Comparison of ENCODE assay signal across 1 cellular context in genomic region chr21:44516342-44516741, GRCh38.
TF ChIP-seq lines count a peak whose summit lies in the region.

No MANE protein-coding gene starts in this region.

TF ChIP-seq in H1, 55 proteins besides CTCF, POLR2A, EP300 and RAD21:
- TF ChIP-seq JUND (IDR thresholded peaks at IDR 0.05; ENCODE audit: low read length) (no peak), CREB1 (IDR thresholded peaks at IDR 0.05) (no peak), SIRT6 (IDR thresholded peaks at IDR 0.05; ENCODE audit: low read length) (no peak), NRF1 (IDR thresholded peaks at IDR 0.05; ENCODE audit: low read depth, low read length) (no peak), SP2 (IDR thresholded peaks at IDR 0.05; ENCODE audit: low read length) (no peak), KDM1A (IDR thresholded peaks at IDR 0.05; ENCODE audit: borderline replicate concordance, low read length) (no peak), EZH2 (IDR thresholded peaks at IDR 0.05; ENCODE audit: low read depth, low read length, severe bottlenecking) (no peak), BRCA1 (IDR thresholded peaks at IDR 0.05; ENCODE audit: low read depth, low read length) (no peak), RBBP5 (IDR thresholded peaks at IDR 0.05; ENCODE audit: borderline replicate concordance, low read depth, low read length) (no peak), KDM4A (IDR thresholded peaks at IDR 0.05; ENCODE audit: low read depth, low read length, severe bottlenecking) (no peak), KDM5A (IDR thresholded peaks at IDR 0.05; ENCODE audit: low read length) (no peak), TAF1 (IDR thresholded peaks at IDR 0.05; ENCODE audit: low read depth, low read length) (no peak), ZNF274 (IDR thresholded peaks at IDR 0.05; ENCODE audit: borderline replicate concordance, extremely low read depth, low read length) (no peak), GABPA (IDR thresholded peaks at IDR 0.05; ENCODE audit: borderline replicate concordance, insufficient read depth, low read length) (no peak), TAF7 (optimal IDR thresholded peaks at IDR 0.05; ENCODE audit: borderline replicate concordance, low read depth, low read length) (no peak)
- TF ChIP-seq, protein P1, sequence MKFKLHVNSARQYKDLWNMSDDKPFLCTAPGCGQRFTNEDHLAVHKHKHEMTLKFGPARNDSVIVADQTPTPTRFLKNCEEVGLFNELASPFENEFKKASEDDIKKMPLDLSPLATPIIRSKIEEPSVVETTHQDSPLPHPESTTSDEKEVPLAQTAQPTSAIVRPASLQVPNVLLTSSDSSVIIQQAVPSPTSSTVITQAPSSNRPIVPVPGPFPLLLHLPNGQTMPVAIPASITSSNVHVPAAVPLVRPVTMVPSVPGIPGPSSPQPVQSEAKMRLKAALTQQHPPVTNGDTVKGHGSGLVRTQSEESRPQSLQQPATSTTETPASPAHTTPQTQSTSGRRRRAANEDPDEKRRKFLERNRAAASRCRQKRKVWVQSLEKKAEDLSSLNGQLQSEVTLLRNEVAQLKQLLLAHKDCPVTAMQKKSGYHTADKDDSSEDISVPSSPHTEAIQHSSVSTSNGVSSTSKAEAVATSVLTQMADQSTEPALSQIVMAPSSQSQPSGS (IDR thresholded peaks at IDR 0.05; ENCODE audit: low read length) = no peak
